Comparison of ENCODE assay signal across 36 cellular contexts in the genomic region with DNA sequence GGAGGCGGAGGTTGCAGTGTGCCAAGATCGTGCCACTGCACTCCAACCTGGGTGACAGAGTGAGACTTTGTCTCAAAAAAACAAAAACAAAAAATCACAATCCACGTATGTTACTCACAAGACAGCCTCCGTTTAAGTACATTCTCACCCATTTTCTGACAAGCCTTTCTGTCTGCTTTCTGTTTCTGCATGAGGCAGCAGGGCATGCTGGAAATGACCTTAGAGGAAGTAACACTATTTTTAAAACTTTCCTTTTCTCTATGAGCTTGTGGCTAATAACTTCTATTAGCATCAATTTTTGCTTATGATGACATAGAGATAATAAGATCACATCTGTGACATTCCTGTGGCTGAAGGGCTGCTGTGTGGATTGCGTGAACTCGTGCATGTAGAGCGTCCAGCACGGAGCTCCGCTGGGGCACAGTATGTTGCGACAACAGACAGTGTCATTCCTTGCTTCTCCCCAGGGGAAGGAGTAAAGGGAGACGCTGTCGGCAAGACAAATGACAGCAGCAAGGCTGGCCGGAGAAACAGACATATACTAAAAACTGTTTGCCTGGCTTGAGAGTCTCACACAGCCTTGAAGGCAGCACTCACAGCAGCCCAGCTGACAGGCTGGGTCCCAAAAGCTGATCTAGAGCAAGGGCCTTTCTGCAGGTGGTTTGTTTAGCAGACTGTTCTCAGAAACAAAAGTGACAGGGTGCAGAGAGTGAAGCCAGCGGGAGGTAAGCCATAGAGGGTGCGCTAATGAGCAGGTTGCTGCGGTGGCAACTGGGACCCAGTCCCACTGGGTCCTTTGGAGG. TPM values are rescaled to one million over a fixed set of nuclear protein-coding genes. Genes with fewer than 3 reads are reported as not detected.
A peak's percentile ranks its signal among the peaks of the same experiment; 100 is the strongest.
DNase-seq lines count a peak whose midpoint lies in the region; ATAC-seq and TF ChIP-seq lines count a peak whose summit lies in the region.
"Had no signal": no experiment of that assay in that cellular context is flagged by ENCODE, and none has a peak within 500 bp of the region (broad histone marks: within the 10 kb centered on the region; RNA-seq: fewer than 3 reads in every experiment).

No MANE protein-coding gene starts in this region.

- H3K79me2 ChIP-seq in DOHH2 (ENCODE audit: control insufficient read depth, low read length) = no peaks in the 10 kb centered on the region
- H3K79me2 ChIP-seq in hepatocyte = no peaks in the 10 kb centered on the region

- no peak overlapping the region for H3K4me3 Mint-ChIP-seq in CD8-positive, alpha-beta memory T cell
- H3K4me3 Mint-ChIP-seq: activated CD4-positive, alpha-beta T cell treated with anti-CD3 and anti-CD28 coated beads for 36 hours; activated T-cell treated with anti-CD3 and anti-CD28 coated beads, Interleukin-2, amount 50 U/mL, for 24 hours; natural killer cell had no signal

- H3K4me1 ChIP-seq in DOHH2 (ENCODE audit: control insufficient read depth, low read length) (peaks cover 26% of the 10 kb centered on the region), hepatocyte (ENCODE audit: insufficient read depth) (no peaks in the 10 kb centered on the region)
- no peaks in the 10 kb centered on the region for H3K4me1 ChIP-seq in CD8-positive, alpha-beta memory T cell (ENCODE audit: insufficient read depth, low read length)
- H3K4me1 ChIP-seq: foreskin keratinocyte, left lung, right atrium auricular region, uterus had no signal

- H3K9me2 ChIP-seq in DOHH2 (replicated peaks; ENCODE audit: control insufficient read depth, low read length) (no peaks in the 10 kb centered on the region), hepatocyte (replicated peaks; ENCODE audit: insufficient read depth) (no peaks in the 10 kb centered on the region)

- H3K4me3 ChIP-seq in DOHH2 (ENCODE audit: low read length) = peak overlapping the region; percentile 61
- H3K4me3 ChIP-seq in NB4 (ENCODE audit: low read depth, low read length) = peak overlapping the region; percentile 28
- no peak overlapping the region for H3K4me3 ChIP-seq in hepatocyte
- H3K4me3 ChIP-seq in CD8-positive, alpha-beta memory T cell (ENCODE audit: low read length) = no peak overlapping the region
- H3K4me3 ChIP-seq: BLaER1, left lung, ovary, PC-9, right atrium auricular region, uterus had no signal

- POLR2A ChIA-PET in CD8-positive, alpha-beta memory T cell (lab: Charles Lee) = no interaction called here

- peaks cover 0 to 10% (median 5%) of the 10 kb centered on the region in 5 donors for H3K9me3 Mint-ChIP-seq in CD8-positive, alpha-beta memory T cell
- H3K9me3 Mint-ChIP-seq: natural killer cell had no signal

- in situ Hi-C loops in GM13977 (cut with MboI; ENCODE audit: low pct_unique_long_range_greater_than_20kb, low sequenced_read_pairs, unreplicated experiment) = no loop called here

- H4K20me1 ChIP-seq in DOHH2 (ENCODE audit: control insufficient read depth, insufficient read depth, low read depth, low read length) = no peaks in the 10 kb centered on the region
- no peaks in the 10 kb centered on the region for H4K20me1 ChIP-seq in hepatocyte (ENCODE audit: insufficient read depth, poor library complexity, severe bottlenecking)
- H4K20me1 ChIP-seq: BLaER1 had no signal

- no peak for TF ChIP-seq POLR2A in NB4 (IDR thresholded peaks at IDR 0.05; ENCODE audit: extremely low read depth, insufficient read length)

- H3K4me2 ChIP-seq in DOHH2 (ENCODE audit: low read length) (peak overlapping the region; percentile 84), hepatocyte (peak overlapping the region; percentile 53)
- H3K4me2 ChIP-seq: BLaER1, PC-9 had no signal

- H3K27ac ChIP-seq in DOHH2 (ENCODE audit: low read depth, low read length) (peak overlapping the region; percentile 48), hepatocyte (no peak overlapping the region)
- H3K27ac ChIP-seq in CD8-positive, alpha-beta memory T cell (ENCODE audit: low read depth, low read length) = no peak overlapping the region
- H3K27ac ChIP-seq: BLaER1, foreskin keratinocyte, HL-60, left lung, ovary, PC-9, right atrium auricular region, uterus had no signal

- no peaks in the 10 kb centered on the region for H3K36me3 ChIP-seq in DOHH2 (ENCODE audit: control insufficient read depth, low read length)
- no peaks in the 10 kb centered on the region for H3K36me3 ChIP-seq in hepatocyte (replicated peaks; ENCODE audit: insufficient read depth, low read depth)
- H3K36me3 ChIP-seq in CD8-positive, alpha-beta memory T cell (ENCODE audit: insufficient read depth, low read length) = no peaks in the 10 kb centered on the region
- H3K36me3 ChIP-seq: BLaER1, left lung, ovary, right atrium auricular region, uterus had no signal

- H3K4me1 Mint-ChIP-seq in CD8-positive, alpha-beta memory T cell = no peaks in the 10 kb centered on the region
- H3K4me1 Mint-ChIP-seq: activated CD4-positive, alpha-beta T cell treated with anti-CD3 and anti-CD28 coated beads for 36 hours; natural killer cell had no signal

- H3K9me3 ChIP-seq in DOHH2 (ENCODE audit: control insufficient read depth, insufficient read depth, low read length) = no peaks in the 10 kb centered on the region
- no peaks in the 10 kb centered on the region for H3K9me3 ChIP-seq in hepatocyte (ENCODE audit: low read depth)
- H3K9me3 ChIP-seq in CD8-positive, alpha-beta memory T cell (ENCODE audit: low read length) = no peaks in the 10 kb centered on the region
- H3K9me3 ChIP-seq: ovary, right atrium auricular region, uterus had no signal

- H3K27me3 ChIP-seq in DOHH2 (ENCODE audit: control insufficient read depth, low read length) = no peaks in the 10 kb centered on the region
- no peaks in the 10 kb centered on the region for H3K27me3 ChIP-seq in hepatocyte
- H3K27me3 ChIP-seq in CD8-positive, alpha-beta memory T cell (ENCODE audit: insufficient read depth, low read length, poor library complexity, severe bottlenecking) = no peaks in the 10 kb centered on the region
- H3K27me3 ChIP-seq: BLaER1, foreskin keratinocyte, left lung, ovary, right atrium auricular region, uterus had no signal

- no peak overlapping the region for H3K27ac Mint-ChIP-seq in CD8-positive, alpha-beta memory T cell
- H3K27ac Mint-ChIP-seq: activated CD4-positive, alpha-beta T cell treated with anti-CD3 and anti-CD28 coated beads for 36 hours; activated T-cell treated with anti-CD3 and anti-CD28 coated beads, Interleukin-2, amount 50 U/mL, for 24 hours; natural killer cell had no signal

- TF ChIP-seq CTCF in DOHH2 (IDR thresholded peaks at IDR 0.05; ENCODE audit: low read depth, low read length, poor library complexity, severe bottlenecking) = no peak
- TF ChIP-seq CTCF in NB4 (IDR thresholded peaks at IDR 0.05; ENCODE audit: low read depth, low read length) = no peak
- TF ChIP-seq CTCF in hepatocyte (IDR thresholded peaks at IDR 0.05; ENCODE audit: poor library complexity) = no peak
- TF ChIP-seq CTCF in GM13977 (IDR thresholded peaks at IDR 0.05; ENCODE audit: extremely low read depth, insufficient read depth, missing control alignments) = no peak

- CTCF ChIA-PET in CD8-positive, alpha-beta memory T cell (lab: Charles Lee) = no interaction called here

- peak; percentile 42 for DNase-seq in NB4 (ENCODE audit: low read depth)
- DNase-seq in hepatocyte (ENCODE audit: low spot score) = no peak
- DNase-seq in NCI-H446 treated with DMSO at 0.1 percent for 48 hours (lab: John Stamatoyannopoulos, UW) = no peak
- DNase-seq in RKO (ENCODE audit: low spot score) = no peak
- no peak for DNase-seq in CD8-positive, alpha-beta memory T cell
- no peak for DNase-seq in GM13977 (ENCODE audit: low spot score)
- DNase-seq: activated CD4-positive, alpha-beta T cell treated with anti-CD3 and anti-CD28 coated beads for 36 hours; activated CD8-positive, alpha-beta memory T cell treated with anti-CD3 and anti-CD28 coated beads for 24 hours; activated gamma-delta T cell treated with Interleukin-2 at 50 U/mL for 16 hours; activated T-cell treated with anti-CD3 and anti-CD28 coated beads, Interleukin-2, amount 50 U/mL, for 24 hours; COR-L47; DMS79; effector memory CD4-positive, alpha-beta T cell; foreskin keratinocyte; hippocampal formation; left lung; natural killer cell; NCI-H1092; NCI-H1930; NCI-H226; ovary; PC-9; stimulated activated CD4-positive, alpha-beta T cell treated with anti-CD3 and anti-CD28 coated beads, Interleukin-12 subunit alpha, Interleukin-12 subunit beta, amount 100 ng/mL, for 4 hours; stimulated activated CD4-positive, alpha-beta T cell treated with anti-CD3 and anti-CD28 coated beads, Interleukin-4, amount 100 ng/mL, for 24 hours; stimulated activated naive CD4-positive, alpha-beta T cell; T-helper 1 cell; uterus had no signal

- no peaks in the 10 kb centered on the region for H3F3A ChIP-seq in DOHH2 (ENCODE audit: control insufficient read depth, insufficient read depth)

- peaks cover 0 to 4% (median 0%) of the 10 kb centered on the region in 3 donors for H3K36me3 Mint-ChIP-seq in CD8-positive, alpha-beta memory T cell
- H3K36me3 Mint-ChIP-seq: natural killer cell had no signal

- H3K27me3 Mint-ChIP-seq in CD8-positive, alpha-beta memory T cell = peaks cover 3 to 53% of the 10 kb centered on the region in 2 donors

- ATAC-seq in GM19455 (IDR thresholded peaks at IDR 0.05; ENCODE audit: unreplicated experiment) = peak; percentile 60
- ATAC-seq: activated CD4-positive, alpha-beta T cell treated with anti-CD3 and anti-CD28 coated beads for 36 hours; foreskin keratinocyte; left lung; natural killer cell had no signal

- no peak overlapping the region for H2AFZ ChIP-seq in hepatocyte
- H2AFZ ChIP-seq: PC-9 had no signal

- 85% methylated on average over 16 of the region's 16 CpGs for WGBS in hepatocyte (ENCODE audit: low lambda C conversion rate, missing lambda C conversion rate)

RNA-seq across cellular contexts. Expression of a gene that starts 1.6 kb away (rescaled TPM):
- total RNA-seq in hepatocyte = 25.9 and 31.3 TPM in 2 replicates
- 15.9 and 21.2 TPM in 2 replicates for polyA plus RNA-seq in hepatocyte
- not detected for total RNA-seq in CD8-positive, alpha-beta memory T cell
- polyA plus RNA-seq in CD8-positive, alpha-beta memory T cell = not detected
- total RNA-seq: A673; activated CD4-positive, alpha-beta T cell treated with anti-CD3 and anti-CD28 coated beads for 36 hours; chondrocyte; foreskin keratinocyte; H4; natural killer cell; PC-9; right atrium auricular region; temporal lobe; uterus had no signal
- polyA plus RNA-seq: foreskin keratinocyte, ovary had no signal

RNA-seq across cellular contexts. Expression of a gene that starts 49.8 kb away (rescaled TPM):
- total RNA-seq in hepatocyte = 0.27 and 1.0 TPM in 2 replicates
- 0.11 and 1.4 TPM in 2 replicates for polyA plus RNA-seq in hepatocyte
- not detected for total RNA-seq in CD8-positive, alpha-beta memory T cell
- polyA plus RNA-seq in CD8-positive, alpha-beta memory T cell = not detected
- total RNA-seq: A673, chondrocyte, PC-9 had no signal

Comparison
In these comparisons a context has a peak if more than half of its experiments do, and no peak if none do; other contexts are left out.
1. H3K4me3 ChIP-seq: peak in DOHH2 (single experiment) and NB4 (single experiment); none in hepatocyte (single experiment) and CD8-positive, alpha-beta memory T cell (single experiment).
2. RNA of a gene that starts 1.6 kb away (total RNA-seq): 25.9 to 31.3 TPM in hepatocyte; not detected in CD8-positive, alpha-beta memory T cell; every median in the first group is over 10 times any median in the second.